Comparison of ENCODE assay signal across 26 cellular contexts in the genomic region with DNA sequence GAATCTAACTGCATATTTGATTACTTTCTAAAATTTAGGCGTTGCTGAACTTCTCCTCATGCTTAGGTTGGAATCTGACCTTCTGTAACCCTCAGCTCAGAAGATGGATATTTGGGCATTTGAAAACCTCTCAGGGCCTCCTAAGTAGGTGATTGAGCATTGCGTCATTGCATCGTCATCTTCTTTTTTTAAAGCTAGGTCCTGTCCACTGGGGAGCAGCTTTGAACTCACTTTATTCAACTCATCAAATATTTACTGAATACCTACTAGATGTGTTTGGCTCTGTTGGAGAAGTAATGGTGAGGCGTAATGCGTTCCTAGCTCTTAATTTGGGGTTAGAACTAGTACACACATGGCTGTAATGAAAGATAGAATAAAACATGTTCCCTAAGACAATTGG. TPM values are rescaled to one million over a fixed set of nuclear protein-coding genes. Genes with fewer than 3 reads are reported as not detected.
DNase-seq lines count a peak whose midpoint lies in the region; ATAC-seq and TF ChIP-seq lines count a peak whose summit lies in the region.
"Had no signal": no experiment of that assay in that cellular context is flagged by ENCODE, and none has a peak within 500 bp of the region (broad histone marks: within the 10 kb centered on the region; RNA-seq: fewer than 3 reads in every experiment).

No MANE protein-coding gene starts in this region.

- H3K27ac ChIP-seq in coronary artery (peak overlapping the region in 1 of 2 donors; percentile 97), psoas muscle (peak overlapping the region; percentile 99), upper lobe of left lung (peak overlapping the region in 3 of 4 donors; percentile 36 to 44 (median 37))
- H3K27ac ChIP-seq: C4-2B, SJCRH30 had no signal

- no peaks in the 10 kb centered on the region for H3K9me3 ChIP-seq in psoas muscle
- no peaks in the 10 kb centered on the region for H3K9me3 ChIP-seq in upper lobe of left lung
- H3K9me3 ChIP-seq: SJCRH30 had no signal

- no peak for TF ChIP-seq POLR2A in upper lobe of left lung (IDR thresholded peaks at IDR 0.05)

- no peak for TF ChIP-seq EP300 in upper lobe of left lung (IDR thresholded peaks at IDR 0.05)

- in situ Hi-C loops in ACHN (cut with HindIII; ENCODE audit: low pct_ligation_motif_present, low pct_unique_long_range_greater_than_20kb, low sequenced_read_pairs) = no loop called here

- no peaks in the 10 kb centered on the region for H3K27me3 ChIP-seq in psoas muscle (ENCODE audit: insufficient read depth in 3 of 3, low read length in 2 of 3)
- H3K27me3 ChIP-seq in upper lobe of left lung = no peaks in the 10 kb centered on the region
- H3K27me3 ChIP-seq: SJCRH30 had no signal

- peaks cover 88% of the 10 kb centered on the region for H3K4me1 ChIP-seq in psoas muscle
- H3K4me1 ChIP-seq in upper lobe of left lung = peaks cover 88 to 96% (median 89%) of the 10 kb centered on the region in 4 donors
- H3K4me1 ChIP-seq: SJCRH30 had no signal

- peak overlapping the region; percentile 19 for H3K4me3 ChIP-seq in coronary artery
- H3K4me3 ChIP-seq in psoas muscle = no peak overlapping the region
- H3K4me3 ChIP-seq in upper lobe of left lung = no peak overlapping the region
- H3K4me3 ChIP-seq: SJCRH30 had no signal

- TF ChIP-seq CTCF in coronary artery (IDR thresholded peaks at IDR 0.05) = no peak
- no peak for TF ChIP-seq CTCF in psoas muscle (IDR thresholded peaks at IDR 0.05)
- TF ChIP-seq CTCF in upper lobe of left lung (IDR thresholded peaks at IDR 0.05) = no peak

- peak; percentile 74 for DNase-seq in NCI-H69 (lab: John Stamatoyannopoulos, UW)
- no peak for DNase-seq in coronary artery (ENCODE audit: low spot score)
- no peak for DNase-seq in psoas muscle
- no peak for DNase-seq in upper lobe of left lung
- DNase-seq in cardiac septum (ENCODE audit: low spot score) = no peak
- DNase-seq in NCI-H1092 treated with DMSO at 0.1 percent for 48 hours (lab: John Stamatoyannopoulos, UW) = no peak
- DNase-seq in ACHN = no peak
- DNase-seq: Calu3; CD8-positive, alpha-beta T cell; DMS153; DND-41; HCEC 1CT; Karpas-422; MV-4-11; NCI-H1105 treated with DMSO at 0.1 percent for 48 hours; NCI-H146; NCI-H1930; NCI-H2107; NCI-H524; NCI-H774; PC-3; SJCRH30 had no signal

- peak in 2 of 4 donors; percentile 25 to 35 for ATAC-seq in psoas muscle
- peak in 1 of 2 donors; percentile 38 for ATAC-seq in upper lobe of left lung (ENCODE audit: low FRiP score in 2 of 2)
- ATAC-seq: CD8-positive, alpha-beta T cell; PC-3; SK-N-SH treated with all-trans-retinoic acid at 6 μM for 48 hours had no signal

- intact Hi-C loops in psoas muscle (cut with DNase I) = no loop called here
- intact Hi-C loops in cardiac septum (cut with DNase I) = no loop called here

- WGBS in psoas muscle, 3 donors = 79 to 94% (median 81%) methylated on average over 5 of the region's 5 CpGs
- WGBS in upper lobe of left lung, 2 donors = 64 to 77% methylated on average over 5 of the region's 5 CpGs

- H3K36me3 ChIP-seq in psoas muscle (ENCODE audit: insufficient read depth in 1 of 2, low read depth in 1 of 2) = no peaks in the 10 kb centered on the region
- peaks cover 0 to 10% (median 0%) of the 10 kb centered on the region in 4 donors for H3K36me3 ChIP-seq in upper lobe of left lung
- H3K36me3 ChIP-seq: SJCRH30 had no signal

RNA-seq across cellular contexts. Expression of a gene that starts 56.8 kb away (rescaled TPM):
- 100 to 1,000 TPM in 3 of 4 donors, 10 to 100 TPM in 1; 11.7 to 299 (median 183) TPM for total RNA-seq in psoas muscle
- polyA plus RNA-seq in psoas muscle = 10 to 100 TPM; 12.0 to 89.8 (median 45.2) TPM
- 100 to 1,000 TPM; 110 to 584 (median 179) TPM for total RNA-seq in upper lobe of left lung
- total RNA-seq in cardiac septum = 25.4 TPM
- total RNA-seq: Calu3, M059J, PC-3, RPMI7951, SJCRH30 had no signal
